8 cellular contexts compared by ENCODE assay signal in genomic region chr2:28637066-28637571, GRCh38.
DNase-seq lines count a peak whose midpoint lies in the region; ATAC-seq and TF ChIP-seq lines count a peak whose summit lies in the region.
"Not testable (repeated sequence)": the region's sequence is repeated elsewhere in the genome, so short reads cannot be mapped to it uniquely, and the experiment has no call there.

No MANE protein-coding gene starts in this region.

- H3K9me3 ChIP-seq in right atrium auricular region, testis, vagina: not testable (repeated sequence)

- peak; percentile 19 for ATAC-seq in sciatic nerve

- TF ChIP-seq CTCF in RWPE1 (conservative IDR thresholded peaks at IDR 0.05; ENCODE audit: low read depth); cardiac fibroblast (IDR thresholded peaks at IDR 0.05; ENCODE audit: low read depth, low read length); fibroblast of pulmonary artery (IDR thresholded peaks at IDR 0.05; ENCODE audit: low read length, missing control alignments); right atrium auricular region (IDR thresholded peaks at IDR 0.05); testis (IDR thresholded peaks at IDR 0.05); vagina (IDR thresholded peaks at IDR 0.05): not testable (repeated sequence)

- peak overlapping the region; percentile 21; the same call in 1 of the 2 replicates for H3K27ac ChIP-seq in RWPE1
- H3K27ac ChIP-seq in right atrium auricular region, result peak overlapping the region; percentile 80 to 81
- peak overlapping the region; percentile 77 to 80 for H3K27ac ChIP-seq in testis
- H3K27ac ChIP-seq in vagina, result peak overlapping the region; percentile 78

- not testable (repeated sequence) for H3K36me3 ChIP-seq in right atrium auricular region; testis (ENCODE audit: low read depth, missing control alignments); vagina

- POLR2A ChIA-PET in RWPE1 (lab: Yijun Ruan, JAX; ENCODE audit: low non-redundant PET), result not testable (repeated sequence)

- not testable (repeated sequence) for H3K4me3 ChIP-seq in cardiac fibroblast (replicated peaks in 1 of 2; ENCODE audit: low read depth in 2 of 2, low read length in 2 of 2); fibroblast of pulmonary artery (replicated peaks; ENCODE audit: low read depth, low read length); right atrium auricular region; testis; vagina

- CTCF ChIA-PET in RWPE1 (lab: Yijun Ruan, JAX), result interaction anchor here (0.8 kb wide), 1 partner anchor 43 kb away, joined by 4 read pairs; no protein-coding TSS in a partner anchor

- 68 to 69% methylated on average over 7 of the region's 7 CpGs for WGBS in testis, 2 donors

- intact Hi-C loops in sciatic nerve (cut with DNase I); testis (cut with DNase I; ENCODE audit: low total_unique reads); vagina (cut with DNase I): not testable (repeated sequence)

- not testable (repeated sequence) for H3K27me3 ChIP-seq in right atrium auricular region, testis, vagina

- not testable (repeated sequence) for TF ChIP-seq POLR2A in testis (IDR thresholded peaks at IDR 0.05); vagina (IDR thresholded peaks at IDR 0.05)

- peaks cover 0 to 34% of the 10 kb centered on the region in 2 donors for H3K4me1 ChIP-seq in right atrium auricular region
- H3K4me1 ChIP-seq in testis, result peaks cover 38% of the 10 kb centered on the region
- H3K4me1 ChIP-seq in vagina, result peaks cover 48% of the 10 kb centered on the region

- DNase-seq in RWPE1 (ENCODE audit: low spot score); sciatic nerve (ENCODE audit: low spot score); vagina (ENCODE audit: extremely low spot score in 2 of 2): not testable (repeated sequence)
- DNase-seq in cardiac fibroblast (ENCODE audit: low read depth in 2 of 2) (peak; percentile 64 to 70), fibroblast of pulmonary artery (ENCODE audit: low read depth) (peak; percentile 55), right atrium auricular region (ENCODE audit: low spot score) (peak; percentile 77), mesenteric fat pad (ENCODE audit: low spot score) (peak; percentile 14), testis (peak; percentile 48)

Comparison
In these comparisons a context has a peak if more than half of its experiments do, and no peak if none do; other contexts are left out.
1. H3K27ac ChIP-seq: peak in every context shown above with its lines; median percentile 80 in right atrium auricular region; 78 in testis; 78 in vagina; 21 in RWPE1.